18 cellular contexts compared by ENCODE assay signal in genomic region chr3:65992106-65992505, GRCh38. TPM values are rescaled to one million over a fixed set of nuclear protein-coding genes. Genes with fewer than 3 reads are reported as not detected.
A peak's percentile ranks its signal among the peaks of the same experiment; 100 is the strongest.
DNase-seq lines count a peak whose midpoint lies in the region; ATAC-seq, FAIRE-seq and TF ChIP-seq lines count a peak whose summit lies in the region.
"Had no signal": no experiment of that assay in that cellular context is flagged by ENCODE, and none has a peak within 500 bp of the region (broad histone marks: within the 10 kb centered on the region; RNA-seq: fewer than 3 reads in every experiment).

No MANE protein-coding gene starts in this region.

- no peak overlapping the region for H3K9ac ChIP-seq in GM23248
- no peak overlapping the region for H3K9ac ChIP-seq in keratinocyte (ENCODE audit: control insufficient read depth, extremely low read depth, insufficient read depth, low read length)
- no peak overlapping the region for H3K9ac ChIP-seq in smooth muscle cell (ENCODE audit: low read depth)

- H3K36me3 ChIP-seq in GM23248 (ENCODE audit: low read depth) (no peaks in the 10 kb centered on the region), RWPE2 (ENCODE audit: low read depth) (no peaks in the 10 kb centered on the region), keratinocyte (ENCODE audit: control insufficient read depth in 2 of 2, extremely low read depth in 1 of 2, insufficient read depth in 2 of 2, low read length in 2 of 2) (no peaks in the 10 kb centered on the region), heart left ventricle (no peaks in the 10 kb centered on the region), smooth muscle cell (ENCODE audit: low read depth) (no peaks in the 10 kb centered on the region)

- DNase-seq in GM23248 (peak; percentile 64), RWPE2 (ENCODE audit: low spot score) (no peak), cardiac fibroblast (ENCODE audit: low read depth in 2 of 2) (peak; percentile 24 to 52), keratinocyte (ENCODE audit: low read depth, low spot score) (no peak), heart left ventricle (no peak), smooth muscle cell (lab: John Stamatoyannopoulos, UW; ENCODE audit: unreplicated experiment) (no peak), NCI-H146 treated with DMSO at 0.1 percent for 48 hours (lab: John Stamatoyannopoulos, UW; ENCODE audit: unreplicated experiment) (no peak)
- DNase-seq: ACHN; CD4-positive, alpha-beta memory T cell; DND-41; GF-D8; KG1; NCI-H1092 treated with DMSO at 0.1 percent for 48 hours; NCI-H187; SIG-M5 had no signal

- in situ Hi-C loops in GM23248 (cut with MboI): no loop called here

- H3K4me2 ChIP-seq in GM23248 (ENCODE audit: unreplicated experiment): peak overlapping the region; percentile 27
- H3K4me2 ChIP-seq in keratinocyte (ENCODE audit: control insufficient read depth, extremely low read depth, insufficient read depth, low read depth, low read length): no peak overlapping the region
- H3K4me2 ChIP-seq in smooth muscle cell: no peak overlapping the region

- H3K4me3 ChIP-seq in GM23248 (no peak overlapping the region), RWPE2 (ENCODE audit: severe bottlenecking) (no peak overlapping the region), cardiac fibroblast (replicated peaks in 1 of 2; ENCODE audit: low read depth in 2 of 2, low read length in 2 of 2) (no peak overlapping the region), keratinocyte (ENCODE audit: control insufficient read depth in 2 of 3, extremely low read depth in 1 of 3, insufficient read depth in 2 of 3, low read depth in 1 of 3, low read length in 3 of 3) (no peak overlapping the region), heart left ventricle (no peak overlapping the region), smooth muscle cell (no peak overlapping the region)

- no peak for TF ChIP-seq POLR2A in heart left ventricle (IDR thresholded peaks at IDR 0.05)

- 91 to 94% methylated on average over 1 of the region's 1 CpG for WGBS in GM23248 (ENCODE audit: low coverage in 1 of 2, low lambda C conversion rate in 2 of 2, missing lambda C conversion rate in 2 of 2), 2 experiments
- 92 to 97% (median 93%) methylated on average over 1 of the region's 1 CpG for WGBS in heart left ventricle, 4 donors
- WGBS in smooth muscle cell (ENCODE audit: low lambda C conversion rate): 91% methylated on average over 1 of the region's 1 CpG

- no peaks in the 10 kb centered on the region for H3K27me3 ChIP-seq in GM23248 (replicated peaks; ENCODE audit: insufficient read depth)
- H3K27me3 ChIP-seq in RWPE2 (ENCODE audit: insufficient read depth, poor library complexity, severe bottlenecking): no peaks in the 10 kb centered on the region
- H3K27me3 ChIP-seq in keratinocyte (ENCODE audit: control insufficient read depth, extremely low read depth, insufficient read depth, low read length): no peaks in the 10 kb centered on the region
- no peaks in the 10 kb centered on the region for H3K27me3 ChIP-seq in heart left ventricle
- no peaks in the 10 kb centered on the region for H3K27me3 ChIP-seq in smooth muscle cell (ENCODE audit: low read depth)

- ATAC-seq in RWPE2 (ENCODE audit: low read depth) (0 out of 3 replicates have a peak, but pooled peaks have one; percentile 17), heart left ventricle (no peak)

- intact Hi-C loops in heart left ventricle (cut with DNase I): no loop called here

- dilution Hi-C loops in keratinocyte (cut with MboI; ENCODE audit: extremely low pct_ligation_motif_present, low sequenced_read_pairs): no loop called here

- TF ChIP-seq CTCF in RWPE2 (IDR thresholded peaks at IDR 0.05; ENCODE audit: poor library complexity, severe bottlenecking): no peak
- TF ChIP-seq CTCF in cardiac fibroblast (IDR thresholded peaks at IDR 0.05; ENCODE audit: low read depth, low read length): no peak
- no peak for TF ChIP-seq CTCF in keratinocyte (optimal IDR thresholded peaks at IDR 0.05 in 1 of 3, IDR thresholded peaks at IDR 0.05 in 1 of 3, conservative IDR thresholded peaks at IDR 0.05 in 1 of 3; ENCODE audit: extremely low read depth in 1 of 3, insufficient read depth in 2 of 3, low read length in 3 of 3)
- no peak for TF ChIP-seq CTCF in heart left ventricle (IDR thresholded peaks at IDR 0.05)
- TF ChIP-seq CTCF in smooth muscle cell (IDR thresholded peaks at IDR 0.05; ENCODE audit: borderline replicate concordance, insufficient read depth, poor library complexity, severe bottlenecking): no peak

- H3K27ac ChIP-seq in GM23248 (no peak overlapping the region), RWPE2 (ENCODE audit: poor library complexity, severe bottlenecking) (no peak overlapping the region), keratinocyte (ENCODE audit: control insufficient read depth, insufficient read depth, low read length) (no peak overlapping the region), heart left ventricle (no peak overlapping the region), smooth muscle cell (ENCODE audit: low read depth) (no peak overlapping the region)
- H3K27ac ChIP-seq: HL-60 had no signal

- H3K9me3 ChIP-seq in GM23248 (ENCODE audit: low read depth) (no peaks in the 10 kb centered on the region), RWPE2 (ENCODE audit: severe bottlenecking) (no peaks in the 10 kb centered on the region), keratinocyte (ENCODE audit: control insufficient read depth, low read depth, low read length) (no peaks in the 10 kb centered on the region), heart left ventricle (no peaks in the 10 kb centered on the region), smooth muscle cell (replicated peaks; ENCODE audit: low read depth) (no peaks in the 10 kb centered on the region)

- peaks cover 18% of the 10 kb centered on the region for H3K4me1 ChIP-seq in GM23248 (ENCODE audit: insufficient read depth)
- peaks cover 26% of the 10 kb centered on the region for H3K4me1 ChIP-seq in RWPE2 (ENCODE audit: insufficient read depth, poor library complexity, severe bottlenecking)
- H3K4me1 ChIP-seq in keratinocyte (ENCODE audit: control insufficient read depth, extremely low read depth, insufficient read depth, low read length): peaks cover 23% of the 10 kb centered on the region
- peaks cover 0 to 77% (median 31%) of the 10 kb centered on the region in 12 donors for H3K4me1 ChIP-seq in heart left ventricle
- H3K4me1 ChIP-seq in smooth muscle cell (ENCODE audit: low read depth): peaks cover 9% of the 10 kb centered on the region

- H3K9me2 ChIP-seq in GM23248 (ENCODE audit: insufficient read depth): no peaks in the 10 kb centered on the region

- peak; percentile 29 for FAIRE-seq in keratinocyte (lab: Jason Lieb, UNC)
- FAIRE-seq: D721Med, H1 had no signal

- H3K9me1 ChIP-seq in keratinocyte (ENCODE audit: control insufficient read depth, extremely low read depth, insufficient read depth, low read length): no peaks in the 10 kb centered on the region

- peaks cover 17% of the 10 kb centered on the region; the same call in 1 of the 2 replicates for H3F3A ChIP-seq in GM23248 (ENCODE audit: insufficient read depth)
- no peaks in the 10 kb centered on the region for H3F3A ChIP-seq in smooth muscle cell (ENCODE audit: low read depth)

- H3K79me2 ChIP-seq in GM23248 (ENCODE audit: insufficient read depth) (peaks cover 97% of the 10 kb centered on the region), keratinocyte (ENCODE audit: control insufficient read depth, insufficient read depth, low read length) (peaks cover 3% of the 10 kb centered on the region), smooth muscle cell (ENCODE audit: low read depth) (peaks cover 5% of the 10 kb centered on the region)

- H4K20me1 ChIP-seq in GM23248 (ENCODE audit: insufficient read depth): 0 out of 2 replicates have a peak, but pooled peaks cover 4% of the 10 kb centered on the region
- no peaks in the 10 kb centered on the region for H4K20me1 ChIP-seq in keratinocyte (ENCODE audit: control insufficient read depth, extremely low read depth, insufficient read depth, low read length)
- peaks cover 64% of the 10 kb centered on the region for H4K20me1 ChIP-seq in smooth muscle cell (ENCODE audit: low read depth)

- H2AFZ ChIP-seq in GM23248 (no peak overlapping the region), keratinocyte (ENCODE audit: control insufficient read depth, low read length) (no peak overlapping the region), smooth muscle cell (ENCODE audit: low read depth) (no peak overlapping the region)

RNA-seq across cellular contexts. Expression of gene MAGI1, which starts 46.6 kb away (rescaled TPM):
- 13.8 and 34.1 TPM in 2 replicates for total RNA-seq in GM23248 (2014; rRNA removed; shearing (Covaris generic))
- polyA plus RNA-seq in GM23248 (2016; fragmentation: Nextera tagmentation; extraction: Ambion mirVana) (5.8 and 7.3 TPM in 2 replicates), keratinocyte (8.0 to 11.2 TPM (median 10.9 TPM) in 3 replicates), heart left ventricle (10 to 100 TPM; 18.5 to 19.5 TPM), smooth muscle cell (9.9 and 11.4 TPM in 2 replicates)
- 4.3 TPM for polyA plus RNA-seq in keratinocyte (2011; ENCODE audit: low read depth)
- polyA plus RNA-seq in keratinocyte (2011; cell fraction: cytosol; rRNA removed): 8.1 and 13.1 TPM in 2 replicates
- polyA plus RNA-seq in keratinocyte (2011; cell fraction: nucleus; rRNA removed): 23.1 and 23.6 TPM in 2 replicates
- polyA plus RNA-seq in keratinocyte (2012; ENCODE audit: low replicate concordance): 4.1 and 10.0 TPM in 2 replicates
- 16.3 to 30.6 TPM (median 20.1 TPM) in 3 replicates for polyA minus RNA-seq in keratinocyte
- 11.1 TPM for polyA minus RNA-seq in keratinocyte (2011; cell fraction: cytosol; rRNA and poly(A)+ RNA removed)
- 23.2 and 46.6 TPM in 2 replicates for polyA minus RNA-seq in keratinocyte (2011; cell fraction: nucleus; rRNA and poly(A)+ RNA removed)
- total RNA-seq in heart left ventricle (10 to 100 TPM; 27.1 to 52.1 (median 35.9) TPM), smooth muscle cell (18.3 and 23.3 TPM in 2 replicates)
- polyA plus RNA-seq: CD4-positive, alpha-beta memory T cell had no signal

Comparison
In these comparisons a context has a peak if more than half of its experiments do, and no peak if none do; other contexts are left out.
1. DNase-seq: peak in GM23248 (single experiment) and cardiac fibroblast (2 of 2); none in RWPE2 (single experiment), keratinocyte (single experiment), heart left ventricle (0 of 5), smooth muscle cell (single experiment) and NCI-H146 treated with DMSO at 0.1 percent for 48 hours (single experiment).